In the genomic region with DNA sequence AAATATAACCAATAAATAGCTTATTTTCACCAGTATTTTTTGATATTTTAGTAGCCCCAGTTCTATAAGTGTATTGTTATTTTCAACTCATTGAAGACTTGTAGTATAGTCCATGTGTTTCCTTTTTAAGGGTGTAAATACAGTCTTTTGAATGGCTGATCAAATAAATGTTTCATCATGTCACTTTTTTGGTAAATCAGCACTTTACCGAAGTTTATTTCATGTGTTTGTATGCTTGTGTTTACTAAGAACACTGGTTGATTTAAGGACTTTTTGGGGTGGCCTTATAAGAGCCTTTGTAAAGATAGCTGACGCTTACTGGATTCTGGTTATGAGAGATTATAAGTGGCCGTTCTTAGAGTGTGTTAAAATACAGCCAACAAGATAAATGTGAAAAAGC, we compare ENCODE assay signal across 9 cellular contexts. TPM values are rescaled to one million over a fixed set of nuclear protein-coding genes. Genes with fewer than 3 reads are reported as not detected.
DNase-seq lines count a peak whose midpoint lies in the region; ATAC-seq and TF ChIP-seq lines count a peak whose summit lies in the region.
"Had no signal": no experiment of that assay in that cellular context is flagged by ENCODE, and none has a peak within 500 bp of the region (broad histone marks: within the 10 kb centered on the region; RNA-seq: fewer than 3 reads in every experiment).

No MANE protein-coding gene starts in this region.

- peak overlapping the region; percentile 4 for H3K27ac ChIP-seq in hepatocyte

- intact Hi-C loops in activated T-helper 1 cell treated with anti-CD3 and anti-CD28 coated beads, Interleukin-12 subunit alpha, Interleukin-12 subunit beta, Interleukin-2, Interleukin-4 antibody, amounts not matched to agents 30 ng/mL and 10 ng/mL and 1 ng/mL, durations not matched to agents 14 hours and 24 hours and 36 hours (cut with micrococcal nuclease), result no loop called here

- WGBS in hepatocyte (ENCODE audit: low lambda C conversion rate, missing lambda C conversion rate), result 34% methylated on average over 3 of the region's 3 CpGs

- H3K4me1 Mint-ChIP-seq in activated T-cell treated with anti-CD3 and anti-CD28 coated beads, Interleukin-2, amount 50 U/mL, for 72 hours (ENCODE audit: low read depth), result peaks cover 53% of the 10 kb centered on the region
- H3K4me1 Mint-ChIP-seq in activated T-helper 1 cell treated with anti-CD3 and anti-CD28 coated beads, Interleukin-12 subunit alpha, Interleukin-12 subunit beta, Interleukin-2, Interleukin-4 antibody, amounts not matched to agents 30 ng/mL and 10 ng/mL and 1 ng/mL, durations not matched to agents 14 hours and 24 hours and 36 hours (ENCODE audit: low read depth), result peaks cover 35% of the 10 kb centered on the region
- H3K4me1 Mint-ChIP-seq in stimulated activated naive B cell treated with anti-CD40 and anti-IgM and Interleukin-4, amounts not matched to agents 10 μg/mL and 1 μg/mL and 100 μg/mL, for 72 hours, result peaks cover 13 to 34% of the 10 kb centered on the region in 2 donors

- no peaks in the 10 kb centered on the region for H3K36me3 ChIP-seq in hepatocyte (replicated peaks; ENCODE audit: insufficient read depth, low read depth)

- no peaks in the 10 kb centered on the region for H3K9me3 ChIP-seq in hepatocyte (ENCODE audit: low read depth)

- H3K9me3 Mint-ChIP-seq in activated T-cell treated with anti-CD3 and anti-CD28 coated beads, Interleukin-2, amount 50 U/mL, for 72 hours, result no peaks in the 10 kb centered on the region
- H3K9me3 Mint-ChIP-seq in activated T-helper 1 cell treated with anti-CD3 and anti-CD28 coated beads, Interleukin-12 subunit alpha, Interleukin-12 subunit beta, Interleukin-2, Interleukin-4 antibody, amounts not matched to agents 30 ng/mL and 10 ng/mL and 1 ng/mL, durations not matched to agents 14 hours and 24 hours and 36 hours, result no peaks in the 10 kb centered on the region
- no peaks in the 10 kb centered on the region for H3K9me3 Mint-ChIP-seq in stimulated activated naive B cell treated with anti-CD40 and anti-IgM and Interleukin-4, amounts not matched to agents 10 μg/mL and 1 μg/mL and 100 μg/mL, for 72 hours

- H3K4me1 ChIP-seq in hepatocyte (ENCODE audit: insufficient read depth), result peaks cover 8% of the 10 kb centered on the region

- peak overlapping the region; percentile 94 for H3K4me2 ChIP-seq in hepatocyte

- H3K4me3 Mint-ChIP-seq in activated T-cell treated with anti-CD3 and anti-CD28 coated beads, Interleukin-2, amount 50 U/mL, for 72 hours, result peak overlapping the region; percentile 90 to 98
- peak overlapping the region; percentile 97 for H3K4me3 Mint-ChIP-seq in activated T-helper 1 cell treated with anti-CD3 and anti-CD28 coated beads, Interleukin-12 subunit alpha, Interleukin-12 subunit beta, Interleukin-2, Interleukin-4 antibody, amounts not matched to agents 30 ng/mL and 10 ng/mL and 1 ng/mL, durations not matched to agents 14 hours and 24 hours and 36 hours
- H3K4me3 Mint-ChIP-seq in stimulated activated naive B cell treated with anti-CD40 and anti-IgM and Interleukin-4, amounts not matched to agents 10 μg/mL and 1 μg/mL and 100 μg/mL, for 72 hours, result peak overlapping the region; percentile 3 to 22

- H3K27me3 ChIP-seq in hepatocyte, result no peaks in the 10 kb centered on the region

- H3K27ac Mint-ChIP-seq in activated T-cell treated with anti-CD3 and anti-CD28 coated beads, Interleukin-2, amount 50 U/mL, for 72 hours, result peak overlapping the region; percentile 99
- peak overlapping the region; percentile 52 for H3K27ac Mint-ChIP-seq in activated T-helper 1 cell treated with anti-CD3 and anti-CD28 coated beads, Interleukin-12 subunit alpha, Interleukin-12 subunit beta, Interleukin-2, Interleukin-4 antibody, amounts not matched to agents 30 ng/mL and 10 ng/mL and 1 ng/mL, durations not matched to agents 14 hours and 24 hours and 36 hours
- no peak overlapping the region for H3K27ac Mint-ChIP-seq in stimulated activated naive B cell treated with anti-CD40 and anti-IgM and Interleukin-4, amounts not matched to agents 10 μg/mL and 1 μg/mL and 100 μg/mL, for 72 hours

- no peaks in the 10 kb centered on the region for H3K9me2 ChIP-seq in hepatocyte (replicated peaks; ENCODE audit: insufficient read depth)

- peaks cover 3 to 14% of the 10 kb centered on the region in 2 donors for H3K36me3 Mint-ChIP-seq in activated T-cell treated with anti-CD3 and anti-CD28 coated beads, Interleukin-2, amount 50 U/mL, for 72 hours (ENCODE audit: insufficient read depth in 2 of 2)
- H3K36me3 Mint-ChIP-seq in activated T-helper 1 cell treated with anti-CD3 and anti-CD28 coated beads, Interleukin-12 subunit alpha, Interleukin-12 subunit beta, Interleukin-2, Interleukin-4 antibody, amounts not matched to agents 30 ng/mL and 10 ng/mL and 1 ng/mL, durations not matched to agents 14 hours and 24 hours and 36 hours (ENCODE audit: low read depth), result peaks cover 12% of the 10 kb centered on the region
- peaks cover 9 to 13% of the 10 kb centered on the region in 2 donors for H3K36me3 Mint-ChIP-seq in stimulated activated naive B cell treated with anti-CD40 and anti-IgM and Interleukin-4, amounts not matched to agents 10 μg/mL and 1 μg/mL and 100 μg/mL, for 72 hours

- peak overlapping the region; percentile 88 for H3K4me3 ChIP-seq in hepatocyte

- peaks cover 63% of the 10 kb centered on the region for H4K20me1 ChIP-seq in hepatocyte (ENCODE audit: insufficient read depth, poor library complexity, severe bottlenecking)

- no peak for TF ChIP-seq CTCF in hepatocyte (IDR thresholded peaks at IDR 0.05; ENCODE audit: poor library complexity)

- H2AFZ ChIP-seq in hepatocyte, result no peak overlapping the region

- H3K79me2 ChIP-seq in hepatocyte, result peaks cover 75% of the 10 kb centered on the region

- no peak for DNase-seq in activated T-cell treated with anti-CD3 and anti-CD28 coated beads, Interleukin-2, amount 50 U/mL, for 72 hours
- DNase-seq in activated T-cell treated with anti-CD3 and anti-CD28 coated beads, Interleukin-2, amount 50 U/mL, for 48 hours, result no peak
- no peak for DNase-seq in activated T-helper 1 cell treated with anti-CD3 and anti-CD28 coated beads, Interleukin-12 subunit alpha, Interleukin-12 subunit beta, Interleukin-2, Interleukin-4 antibody, amounts not matched to agents 30 ng/mL and 10 ng/mL and 1 ng/mL, durations not matched to agents 14 hours and 24 hours and 36 hours (ENCODE audit: low spot score)
- DNase-seq in hepatocyte (ENCODE audit: low spot score) (no peak), germinal center (ENCODE audit: low spot score) (no peak), occipital lobe (lab: John Stamatoyannopoulos, UW) (no peak), DMS79 treated with DMSO at 0.1 percent for 48 hours (lab: John Stamatoyannopoulos, UW) (no peak)
- DNase-seq in stimulated activated naive B cell treated with anti-CD40 and anti-IgM and Interleukin-4, amounts not matched to agents 10 μg/mL and 1 μg/mL and 100 μg/mL, for 72 hours, result no peak
- DNase-seq: NCI-H2227 treated with DMSO at 0.1 percent for 48 hours had no signal

- no peak for ATAC-seq in activated T-cell treated with anti-CD3 and anti-CD28 coated beads, Interleukin-2, amount 50 U/mL, for 72 hours (replicated peaks in 1 of 2)
- ATAC-seq in stimulated activated naive B cell treated with anti-CD40 and anti-IgM and Interleukin-4, amounts not matched to agents 10 μg/mL and 1 μg/mL and 100 μg/mL, for 72 hours (replicated peaks), result no peak

- H3K27me3 Mint-ChIP-seq in activated T-cell treated with anti-CD3 and anti-CD28 coated beads, Interleukin-2, amount 50 U/mL, for 72 hours (ENCODE audit: low read depth), result no peaks in the 10 kb centered on the region
- no peaks in the 10 kb centered on the region for H3K27me3 Mint-ChIP-seq in activated T-helper 1 cell treated with anti-CD3 and anti-CD28 coated beads, Interleukin-12 subunit alpha, Interleukin-12 subunit beta, Interleukin-2, Interleukin-4 antibody, amounts not matched to agents 30 ng/mL and 10 ng/mL and 1 ng/mL, durations not matched to agents 14 hours and 24 hours and 36 hours (ENCODE audit: insufficient read depth)
- no peaks in the 10 kb centered on the region for H3K27me3 Mint-ChIP-seq in stimulated activated naive B cell treated with anti-CD40 and anti-IgM and Interleukin-4, amounts not matched to agents 10 μg/mL and 1 μg/mL and 100 μg/mL, for 72 hours

RNA-seq across cellular contexts. Expression of a gene that starts 2.6 kb away (rescaled TPM):
- total RNA-seq in activated T-cell treated with anti-CD3 and anti-CD28 coated beads, Interleukin-2, amount 50 U/mL, for 72 hours, result 10 to 100 TPM; 79.2 to 84.7 TPM
- total RNA-seq in activated T-helper 1 cell treated with anti-CD3 and anti-CD28 coated beads, Interleukin-12 subunit alpha, Interleukin-12 subunit beta, Interleukin-2, Interleukin-4 antibody, amounts not matched to agents 30 ng/mL and 10 ng/mL and 1 ng/mL, durations not matched to agents 14 hours and 24 hours and 36 hours, result 92.2 and 96.4 TPM in 2 replicates
- total RNA-seq in hepatocyte (40.4 and 41.0 TPM in 2 replicates), occipital lobe (93.7 TPM)
- 98.9 and 112 TPM in 2 replicates for polyA plus RNA-seq in hepatocyte

Comparison
In these comparisons a context has a peak if more than half of its experiments do, and no peak if none do; other contexts are left out.
1. H3K4me3 Mint-ChIP-seq: peak in every context shown above with its lines; median percentile 97 in activated T-helper 1 cell treated with anti-CD3 and anti-CD28 coated beads, Interleukin-12 subunit alpha, Interleukin-12 subunit beta, Interleukin-2, Interleukin-4 antibody, amounts not matched to agents 30 ng/mL and 10 ng/mL and 1 ng/mL, durations not matched to agents 14 hours and 24 hours and 36 hours; 94 in activated T-cell treated with anti-CD3 and anti-CD28 coated beads, Interleukin-2, amount 50 U/mL, for 72 hours; 12 in stimulated activated naive B cell treated with anti-CD40 and anti-IgM and Interleukin-4, amounts not matched to agents 10 μg/mL and 1 μg/mL and 100 μg/mL, for 72 hours.